In genomic region chr11:81570669-81571068, GRCh38 we compare ENCODE assay signal across 18 cellular contexts.
DNase-seq lines count a peak whose midpoint lies in the region; ATAC-seq and TF ChIP-seq lines count a peak whose summit lies in the region.
"Had no signal": no experiment of that assay in that cellular context is flagged by ENCODE, and none has a peak within 500 bp of the region (broad histone marks: within the 10 kb centered on the region; RNA-seq: fewer than 3 reads in every experiment).

No MANE protein-coding gene starts in this region.

- no peak overlapping the region for H2BK15ac ChIP-seq in H9 (ENCODE audit: low read depth, low read length)

- H3K23me2 ChIP-seq in H9 (ENCODE audit: insufficient read length, low read depth, low read length, poor library complexity, severe bottlenecking): no peaks in the 10 kb centered on the region

- H3K4me1 ChIP-seq in A673 (ENCODE audit: insufficient read depth, low read length, poor library complexity, severe bottlenecking) (peaks cover 23% of the 10 kb centered on the region), H9 (ENCODE audit: insufficient read depth, low read length) (no peaks in the 10 kb centered on the region; the same call in 1 of the 2 replicates), neural progenitor cell (no peaks in the 10 kb centered on the region)
- H3K4me1 ChIP-seq: HAP-1 had no signal

- H3K14ac ChIP-seq in H9 (ENCODE audit: insufficient read depth, low read length): no peak overlapping the region

- H3K4me2 ChIP-seq in H9 (ENCODE audit: insufficient read depth, insufficient read length, low read length) (no peak overlapping the region), neural progenitor cell (no peak overlapping the region)

- H3K36me3 Mint-ChIP-seq in H9 (ENCODE audit: insufficient read depth in 1 of 3, low read depth in 3 of 3) (no peaks in the 10 kb centered on the region), WTC11 (no peaks in the 10 kb centered on the region), neural progenitor cell (no peaks in the 10 kb centered on the region)
- H3K36me3 Mint-ChIP-seq: CD4-positive, alpha-beta memory T cell; IgD-negative memory B cell had no signal

- no peak overlapping the region for H3K9ac ChIP-seq in H9 (ENCODE audit: extremely low read depth, insufficient read length, low read length)
- H3K9ac ChIP-seq in neural progenitor cell: no peak overlapping the region

- no peak overlapping the region for H2BK20ac ChIP-seq in H9 (ENCODE audit: low read depth, low read length, poor library complexity, severe bottlenecking)

- POLR2A ChIA-PET in A673 (lab: Charles Lee; ENCODE audit: low non-redundant PET): interaction anchor here (0.6 kb wide), 1 partner anchor 8 kb away, joined by 5 read pairs; no protein-coding TSS in a partner anchor
- POLR2A ChIA-PET in WTC11 (lab: Charles Lee): no interaction called here

- intact Hi-C loops in A673 (cut with micrococcal nuclease; ENCODE audit: unreplicated experiment): no loop called here

- H3K4me3 ChIP-seq in A673 (ENCODE audit: low read depth, low read length, poor library complexity, severe bottlenecking): no peak overlapping the region
- no peak overlapping the region for H3K4me3 ChIP-seq in neural progenitor cell
- H3K4me3 ChIP-seq: GM12878, HAP-1 had no signal

- H3T11ph ChIP-seq in H9 (ENCODE audit: low read length): no peak overlapping the region

- no peak overlapping the region for H3K4ac ChIP-seq in H9 (ENCODE audit: low read depth, low read length)

- peak; percentile 36; the same call in 1 of the 2 replicates for TF ChIP-seq CTCF in A673 (conservative IDR thresholded peaks at IDR 0.05; ENCODE audit: low read depth, low read length)
- TF ChIP-seq CTCF in H9 (conservative IDR thresholded peaks at IDR 0.05): peak; percentile 47
- no peak for TF ChIP-seq CTCF in WTC11 (IDR thresholded peaks at IDR 0.05)
- TF ChIP-seq CTCF in neural progenitor cell (IDR thresholded peaks at IDR 0.05): peak; percentile 14

- H2AFZ ChIP-seq in H9 (ENCODE audit: low read length) (no peak overlapping the region), neural progenitor cell (replicated peaks) (no peak overlapping the region)

- WGBS in H9 (ENCODE audit: extremely low coverage, insufficient read length, low lambda C conversion rate): no CpG with 5 or more reads among the region's 2 CpGs

- no peak overlapping the region for H2BK120ac ChIP-seq in H9 (ENCODE audit: low read depth, low read length, poor library complexity, severe bottlenecking)

- no peaks in the 10 kb centered on the region for H3K9me3 ChIP-seq in A673 (ENCODE audit: low read depth, low read length, poor library complexity, severe bottlenecking)
- H3K9me3 ChIP-seq in H9 (ENCODE audit: control insufficient read depth, low read depth, low read length): no peaks in the 10 kb centered on the region
- no peaks in the 10 kb centered on the region for H3K9me3 ChIP-seq in neural progenitor cell (ENCODE audit: low read depth)
- H3K9me3 ChIP-seq: HAP-1 had no signal

- no peak overlapping the region for H4K91ac ChIP-seq in H9 (ENCODE audit: insufficient read length, low read depth, low read length)

- DNase-seq in A673 (ENCODE audit: low spot score) (peak; percentile 28), H9 (no peak), WTC11 (ENCODE audit: low spot score) (no peak), neural progenitor cell (ENCODE audit: low spot score) (no peak), 8988T (no peak), retina (no peak)
- DNase-seq: AML-193; CD4-positive, alpha-beta memory T cell; DMS153; DND-41; EL; KBM-7 had no signal

- H3K27me3 Mint-ChIP-seq in H9 (ENCODE audit: low read depth): no peaks in the 10 kb centered on the region
- no peaks in the 10 kb centered on the region for H3K27me3 Mint-ChIP-seq in WTC11 (ENCODE audit: low read depth)
- peaks cover 2% of the 10 kb centered on the region for H3K27me3 Mint-ChIP-seq in neural progenitor cell (ENCODE audit: insufficient read depth, low read depth)
- H3K27me3 Mint-ChIP-seq: CD4-positive, alpha-beta memory T cell; IgD-negative memory B cell had no signal

- H3K9me3 Mint-ChIP-seq in H9 (no peaks in the 10 kb centered on the region), WTC11 (no peaks in the 10 kb centered on the region), neural progenitor cell (no peaks in the 10 kb centered on the region)
- H3K9me3 Mint-ChIP-seq: IgD-negative memory B cell had no signal

- no peaks in the 10 kb centered on the region for H4K20me1 ChIP-seq in H9 (ENCODE audit: control insufficient read depth, insufficient read depth, insufficient read length)
- H4K20me1 ChIP-seq in neural progenitor cell (ENCODE audit: low read depth): no peaks in the 10 kb centered on the region

- no peak overlapping the region for H3K56ac ChIP-seq in H9 (ENCODE audit: insufficient read length, low read depth, low read length)

- no peak overlapping the region for H3K18ac ChIP-seq in H9 (ENCODE audit: insufficient read length, low read depth, low read length)

- H2BK5ac ChIP-seq in H9 (ENCODE audit: insufficient read length, low read length): no peak overlapping the region

- no peak overlapping the region for H2BK12ac ChIP-seq in H9 (ENCODE audit: insufficient read length, low read depth, low read length)

- no peaks in the 10 kb centered on the region for H3K36me3 ChIP-seq in A673 (ENCODE audit: insufficient read depth, low read length, poor library complexity, severe bottlenecking)
- no peaks in the 10 kb centered on the region for H3K36me3 ChIP-seq in neural progenitor cell
- H3K36me3 ChIP-seq: HAP-1 had no signal

- H4K5ac ChIP-seq in H9 (ENCODE audit: insufficient read length, low read depth, low read length): no peak overlapping the region

- H4K8ac ChIP-seq in H9 (replicated peaks; ENCODE audit: insufficient read length, low read depth, low read length): no peak overlapping the region

- H2AK5ac ChIP-seq in H9 (ENCODE audit: insufficient read length, low read length): no peak overlapping the region

- no peak overlapping the region for H3K23ac ChIP-seq in H9 (ENCODE audit: insufficient read length, low read depth, low read length)

- H3K27me3 ChIP-seq in A673 (replicated peaks; ENCODE audit: insufficient read depth, low read depth, low read length, poor library complexity) (no peaks in the 10 kb centered on the region), H9 (ENCODE audit: insufficient read depth, low read length) (no peaks in the 10 kb centered on the region), neural progenitor cell (no peaks in the 10 kb centered on the region)

- ATAC-seq in WTC11 (peak; percentile 79), HG02938 (IDR thresholded peaks at IDR 0.05; ENCODE audit: unreplicated experiment) (no peak)
- ATAC-seq: GM12878, HepG2 had no signal

- H3F3A ChIP-seq in neural progenitor cell (ENCODE audit: low read depth): no peaks in the 10 kb centered on the region

- CTCF ChIA-PET in A673 (lab: Charles Lee) (no interaction called here), WTC11 (lab: Charles Lee) (interaction anchor here (0.6 kb wide), 1 partner anchor 857 kb away, joined by 4 read pairs; no protein-coding TSS in a partner anchor)

- H3K27ac Mint-ChIP-seq in H9 (no peak overlapping the region), WTC11 (no peak overlapping the region), neural progenitor cell (no peak overlapping the region)
- H3K27ac Mint-ChIP-seq: CD4-positive, alpha-beta memory T cell; IgD-negative memory B cell had no signal

- H3K4me3 Mint-ChIP-seq in H9 (no peak overlapping the region), WTC11 (no peak overlapping the region), neural progenitor cell (no peak overlapping the region)
- H3K4me3 Mint-ChIP-seq: CD4-positive, alpha-beta memory T cell; IgD-negative memory B cell had no signal

- H3K4me1 Mint-ChIP-seq in H9: peaks cover 4 to 5% of the 10 kb centered on the region in 2 experiments; a peak in 3 of 4 replicates
- peaks cover 6% of the 10 kb centered on the region; the same call in 1 of the 2 replicates for H3K4me1 Mint-ChIP-seq in WTC11
- peaks cover 15% of the 10 kb centered on the region for H3K4me1 Mint-ChIP-seq in neural progenitor cell
- H3K4me1 Mint-ChIP-seq: CD4-positive, alpha-beta memory T cell; IgD-negative memory B cell had no signal

- BruUV-seq in A673 (replicated peaks; lab: Mats Ljungman, UMichigan): no TSS peak

- no peaks in the 10 kb centered on the region for H3K79me1 ChIP-seq in H9 (ENCODE audit: insufficient read depth, low read depth, low read length, poor library complexity, severe bottlenecking)

- no peak overlapping the region for H3K27ac ChIP-seq in A673 (ENCODE audit: low read depth, low read length, poor library complexity, severe bottlenecking)
- H3K27ac ChIP-seq in H9 (ENCODE audit: insufficient read length, low read depth, low read length): no peak overlapping the region
- H3K27ac ChIP-seq in neural progenitor cell: no peak overlapping the region
- H3K27ac ChIP-seq: C4-2B had no signal

- H3K79me2 ChIP-seq in H9 (ENCODE audit: insufficient read depth, low read length) (no peaks in the 10 kb centered on the region), neural progenitor cell (ENCODE audit: low read depth) (no peaks in the 10 kb centered on the region)

TF ChIP-seq in WTC11, 78 proteins besides CTCF, POLR2A, EP300 and RAD21:
- no peak for TF ChIP-seq TEAD4 (CRISPR knock-in tag; IDR thresholded peaks at IDR 0.05)
- no peak for TF ChIP-seq CREB1 (CRISPR knock-in tag; IDR thresholded peaks at IDR 0.05)
- no peak for TF ChIP-seq ZNF512 (CRISPR knock-in tag; IDR thresholded peaks at IDR 0.05; ENCODE audit: borderline replicate concordance)
- no peak for TF ChIP-seq NFYB (CRISPR knock-in tag; conservative IDR thresholded peaks at IDR 0.05; ENCODE audit: low read depth)
